ENCODE assay signal across 1 cellular context in the genomic region with DNA sequence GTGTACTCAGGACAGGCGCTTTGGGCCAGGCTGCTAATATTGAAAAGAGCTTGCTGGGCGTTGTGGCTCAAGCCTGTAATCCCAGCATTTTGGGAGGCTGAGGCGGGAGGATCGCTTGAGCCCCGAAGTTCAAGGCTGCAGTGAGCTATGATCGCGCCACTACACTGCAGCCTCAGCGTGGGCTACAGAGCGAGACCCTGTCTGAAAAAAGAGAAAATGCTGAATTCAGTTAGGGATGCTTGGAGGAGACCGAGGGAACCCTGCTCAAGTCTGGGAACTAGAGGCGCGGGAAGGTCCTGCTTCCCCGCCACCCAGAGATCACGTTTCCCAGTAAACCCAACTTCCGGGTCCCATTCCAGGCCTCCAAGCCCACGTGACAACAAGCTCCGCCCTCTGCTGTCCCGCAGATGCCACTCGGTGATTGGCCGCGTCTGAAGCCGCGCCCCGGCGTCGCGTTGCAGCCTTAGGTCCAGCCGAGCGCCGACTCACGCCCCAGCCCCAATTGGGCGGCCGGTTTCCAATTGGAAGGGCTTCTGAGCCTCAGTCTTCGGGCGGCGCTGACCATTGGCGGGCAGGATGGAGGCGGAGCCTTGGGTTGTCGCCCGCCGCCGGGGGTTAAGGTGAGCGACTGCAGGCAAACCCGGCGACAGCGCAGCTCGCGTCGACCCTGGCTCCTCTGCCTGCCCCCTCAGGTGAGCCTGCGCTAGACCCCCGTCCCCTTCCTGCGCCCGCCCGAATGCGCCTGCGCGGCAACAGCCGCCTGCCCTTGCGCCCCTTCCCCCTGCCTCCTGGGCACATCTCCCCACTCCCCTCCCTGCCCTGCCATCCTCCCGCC.
TF ChIP-seq lines count a peak whose summit lies in the region.

A gene with protein sequence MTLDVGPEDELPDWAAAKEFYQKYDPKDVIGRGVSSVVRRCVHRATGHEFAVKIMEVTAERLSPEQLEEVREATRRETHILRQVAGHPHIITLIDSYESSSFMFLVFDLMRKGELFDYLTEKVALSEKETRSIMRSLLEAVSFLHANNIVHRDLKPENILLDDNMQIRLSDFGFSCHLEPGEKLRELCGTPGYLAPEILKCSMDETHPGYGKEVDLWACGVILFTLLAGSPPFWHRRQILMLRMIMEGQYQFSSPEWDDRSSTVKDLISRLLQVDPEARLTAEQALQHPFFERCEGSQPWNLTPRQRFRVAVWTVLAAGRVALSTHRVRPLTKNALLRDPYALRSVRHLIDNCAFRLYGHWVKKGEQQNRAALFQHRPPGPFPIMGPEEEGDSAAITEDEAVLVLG (plus strand): TSS at position 627 of the 835 bp plus-strand sequence. CDS start 396 bp downstream, outside the sequence.

TF ChIP-seq in K562, 482 proteins besides CTCF, POLR2A, EP300 and RAD21 (continued from another document and continues in another):
- TF ChIP-seq, protein P1, sequence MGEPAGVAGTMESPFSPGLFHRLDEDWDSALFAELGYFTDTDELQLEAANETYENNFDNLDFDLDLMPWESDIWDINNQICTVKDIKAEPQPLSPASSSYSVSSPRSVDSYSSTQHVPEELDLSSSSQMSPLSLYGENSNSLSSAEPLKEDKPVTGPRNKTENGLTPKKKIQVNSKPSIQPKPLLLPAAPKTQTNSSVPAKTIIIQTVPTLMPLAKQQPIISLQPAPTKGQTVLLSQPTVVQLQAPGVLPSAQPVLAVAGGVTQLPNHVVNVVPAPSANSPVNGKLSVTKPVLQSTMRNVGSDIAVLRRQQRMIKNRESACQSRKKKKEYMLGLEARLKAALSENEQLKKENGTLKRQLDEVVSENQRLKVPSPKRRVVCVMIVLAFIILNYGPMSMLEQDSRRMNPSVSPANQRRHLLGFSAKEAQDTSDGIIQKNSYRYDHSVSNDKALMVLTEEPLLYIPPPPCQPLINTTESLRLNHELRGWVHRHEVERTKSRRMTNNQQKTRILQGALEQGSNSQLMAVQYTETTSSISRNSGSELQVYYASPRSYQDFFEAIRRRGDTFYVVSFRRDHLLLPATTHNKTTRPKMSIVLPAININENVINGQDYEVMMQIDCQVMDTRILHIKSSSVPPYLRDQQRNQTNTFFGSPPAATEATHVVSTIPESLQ (CRISPR knock-in tag; IDR thresholded peaks at IDR 0.05) = no peak
- TF ChIP-seq ZNF354B (CRISPR knock-in tag; IDR thresholded peaks at IDR 0.05) (no peak), FOXP1 (CRISPR knock-in tag; IDR thresholded peaks at IDR 0.05) (0 out of 2 replicates have a peak, but pooled peaks have one; percentile 64), KAT2B (IDR thresholded peaks at IDR 0.05; ENCODE audit: low read depth, low read length) (no peak), GABPB1 (CRISPR knock-in tag; IDR thresholded peaks at IDR 0.05) (peak; percentile 75), ZBTB8A (IDR thresholded peaks at IDR 0.05; ENCODE audit: partially characterized antibody) (no peak), ZNF780A (CRISPR knock-in tag; IDR thresholded peaks at IDR 0.05) (no peak), PML (IDR thresholded peaks at IDR 0.05; ENCODE audit: low read length) (peak; percentile 49; the same call in 1 of the 2 replicates), TEAD1 (CRISPR knock-in tag; IDR thresholded peaks at IDR 0.05) (peak in 1 of 2 experiments; percentile 74; a peak in 2 of 4 replicates), FOXM1 (IDR thresholded peaks at IDR 0.05; ENCODE audit: low read depth) (no peak), FOXM1 (CRISPR knock-in tag; IDR thresholded peaks at IDR 0.05; ENCODE audit: low read depth) (0 out of 2 replicates have a peak, but pooled peaks have one; percentile 63), MAFK (IDR thresholded peaks at IDR 0.05; ENCODE audit: low read length) (no peak), MTA3 (IDR thresholded peaks at IDR 0.05; ENCODE audit: borderline replicate concordance) (peak; percentile 77; the same call in 1 of the 2 replicates), HDAC8 (tag; IDR thresholded peaks at IDR 0.05) (no peak), SIX5 (IDR thresholded peaks at IDR 0.05; ENCODE audit: borderline replicate concordance in 1 of 2, insufficient read depth in 1 of 2, low read depth in 1 of 2, low read length in 2 of 2) (no peak), SIN3B (IDR thresholded peaks at IDR 0.05; ENCODE audit: low read depth) (peak; percentile 23; the same call in 1 of the 2 replicates), ZNF217 (CRISPR knock-in tag; IDR thresholded peaks at IDR 0.05) (no peak), NFRKB (IDR thresholded peaks at IDR 0.05; ENCODE audit: low read depth) (no peak; the same call in 1 of the 2 replicates), ZFP1 (CRISPR knock-in tag; IDR thresholded peaks at IDR 0.05) (no peak), CCNT2 (IDR thresholded peaks at IDR 0.05; ENCODE audit: borderline replicate concordance, extremely low read depth, insufficient read length, low read depth, low read length) (peak; percentile 82), ILF3 (IDR thresholded peaks at IDR 0.05; ENCODE audit: borderline replicate concordance) (no peak), ESRRA (IDR thresholded peaks at IDR 0.05; ENCODE audit: borderline replicate concordance, low read depth) (peak; percentile 43; the same call in 1 of the 2 replicates), DDX20 (tag; IDR thresholded peaks at IDR 0.05; ENCODE audit: low read depth) (no peak), CAMTA2 (CRISPR knock-in tag; conservative IDR thresholded peaks at IDR 0.05) (no peak), ZNF561 (CRISPR knock-in tag; conservative IDR thresholded peaks at IDR 0.05) (no peak), XRCC3 (IDR thresholded peaks at IDR 0.05) (no peak), POLR2AphosphoS2 (IDR thresholded peaks at IDR 0.05; ENCODE audit: low read length) (peak; percentile 55; the same call in 1 of the 2 replicates), NFXL1 (CRISPR knock-in tag; IDR thresholded peaks at IDR 0.05) (0 out of 2 replicates have a peak, but pooled peaks have one; percentile 41), HNRNPUL1 (IDR thresholded peaks at IDR 0.05; ENCODE audit: low read length) (no peak), HDAC6 (IDR thresholded peaks at IDR 0.05; ENCODE audit: low read depth, low read length) (no peak), NR2F6 (CRISPR knock-in tag; IDR thresholded peaks at IDR 0.05) (0 out of 2 replicates have a peak, but pooled peaks have one; percentile 21)
- TF ChIP-seq, protein P2, sequence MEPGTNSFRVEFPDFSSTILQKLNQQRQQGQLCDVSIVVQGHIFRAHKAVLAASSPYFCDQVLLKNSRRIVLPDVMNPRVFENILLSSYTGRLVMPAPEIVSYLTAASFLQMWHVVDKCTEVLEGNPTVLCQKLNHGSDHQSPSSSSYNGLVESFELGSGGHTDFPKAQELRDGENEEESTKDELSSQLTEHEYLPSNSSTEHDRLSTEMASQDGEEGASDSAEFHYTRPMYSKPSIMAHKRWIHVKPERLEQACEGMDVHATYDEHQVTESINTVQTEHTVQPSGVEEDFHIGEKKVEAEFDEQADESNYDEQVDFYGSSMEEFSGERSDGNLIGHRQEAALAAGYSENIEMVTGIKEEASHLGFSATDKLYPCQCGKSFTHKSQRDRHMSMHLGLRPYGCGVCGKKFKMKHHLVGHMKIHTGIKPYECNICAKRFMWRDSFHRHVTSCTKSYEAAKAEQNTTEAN (CRISPR knock-in tag; IDR thresholded peaks at IDR 0.05) = no peak
- TF ChIP-seq, protein P3, sequence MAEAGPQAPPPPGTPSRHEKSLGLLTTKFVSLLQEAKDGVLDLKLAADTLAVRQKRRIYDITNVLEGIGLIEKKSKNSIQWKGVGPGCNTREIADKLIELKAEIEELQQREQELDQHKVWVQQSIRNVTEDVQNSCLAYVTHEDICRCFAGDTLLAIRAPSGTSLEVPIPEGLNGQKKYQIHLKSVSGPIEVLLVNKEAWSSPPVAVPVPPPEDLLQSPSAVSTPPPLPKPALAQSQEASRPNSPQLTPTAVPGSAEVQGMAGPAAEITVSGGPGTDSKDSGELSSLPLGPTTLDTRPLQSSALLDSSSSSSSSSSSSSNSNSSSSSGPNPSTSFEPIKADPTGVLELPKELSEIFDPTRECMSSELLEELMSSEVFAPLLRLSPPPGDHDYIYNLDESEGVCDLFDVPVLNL (CRISPR knock-in tag; IDR thresholded peaks at IDR 0.05; ENCODE audit: low read depth) = no peak
- TF ChIP-seq, protein P4, sequence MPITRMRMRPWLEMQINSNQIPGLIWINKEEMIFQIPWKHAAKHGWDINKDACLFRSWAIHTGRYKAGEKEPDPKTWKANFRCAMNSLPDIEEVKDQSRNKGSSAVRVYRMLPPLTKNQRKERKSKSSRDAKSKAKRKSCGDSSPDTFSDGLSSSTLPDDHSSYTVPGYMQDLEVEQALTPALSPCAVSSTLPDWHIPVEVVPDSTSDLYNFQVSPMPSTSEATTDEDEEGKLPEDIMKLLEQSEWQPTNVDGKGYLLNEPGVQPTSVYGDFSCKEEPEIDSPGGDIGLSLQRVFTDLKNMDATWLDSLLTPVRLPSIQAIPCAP (CRISPR knock-in tag; IDR thresholded peaks at IDR 0.05; ENCODE audit: borderline replicate concordance) = no peak
- TF ChIP-seq, protein P5, sequence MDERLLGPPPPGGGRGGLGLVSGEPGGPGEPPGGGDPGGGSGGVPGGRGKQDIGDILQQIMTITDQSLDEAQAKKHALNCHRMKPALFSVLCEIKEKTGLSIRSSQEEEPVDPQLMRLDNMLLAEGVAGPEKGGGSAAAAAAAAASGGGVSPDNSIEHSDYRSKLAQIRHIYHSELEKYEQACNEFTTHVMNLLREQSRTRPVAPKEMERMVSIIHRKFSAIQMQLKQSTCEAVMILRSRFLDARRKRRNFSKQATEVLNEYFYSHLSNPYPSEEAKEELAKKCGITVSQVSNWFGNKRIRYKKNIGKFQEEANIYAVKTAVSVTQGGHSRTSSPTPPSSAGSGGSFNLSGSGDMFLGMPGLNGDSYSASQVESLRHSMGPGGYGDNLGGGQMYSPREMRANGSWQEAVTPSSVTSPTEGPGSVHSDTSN (CRISPR knock-in tag; IDR thresholded peaks at IDR 0.05; ENCODE audit: low read depth) = no peak
- TF ChIP-seq, protein P5 (tag; conservative IDR thresholded peaks at IDR 0.05; ENCODE audit: low read depth) = no peak
- TF ChIP-seq, protein P6, sequence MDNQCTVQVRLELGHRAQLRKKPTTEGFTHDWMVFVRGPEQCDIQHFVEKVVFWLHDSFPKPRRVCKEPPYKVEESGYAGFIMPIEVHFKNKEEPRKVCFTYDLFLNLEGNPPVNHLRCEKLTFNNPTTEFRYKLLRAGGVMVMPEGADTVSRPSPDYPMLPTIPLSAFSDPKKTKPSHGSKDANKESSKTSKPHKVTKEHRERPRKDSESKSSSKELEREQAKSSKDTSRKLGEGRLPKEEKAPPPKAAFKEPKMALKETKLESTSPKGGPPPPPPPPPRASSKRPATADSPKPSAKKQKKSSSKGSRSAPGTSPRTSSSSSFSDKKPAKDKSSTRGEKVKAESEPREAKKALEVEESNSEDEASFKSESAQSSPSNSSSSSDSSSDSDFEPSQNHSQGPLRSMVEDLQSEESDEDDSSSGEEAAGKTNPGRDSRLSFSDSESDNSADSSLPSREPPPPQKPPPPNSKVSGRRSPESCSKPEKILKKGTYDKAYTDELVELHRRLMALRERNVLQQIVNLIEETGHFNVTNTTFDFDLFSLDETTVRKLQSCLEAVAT (IDR thresholded peaks at IDR 0.05) = peak in 1 of 2 experiments; percentile 39; a peak in 1 of 4 replicates
- TF ChIP-seq, protein P7, sequence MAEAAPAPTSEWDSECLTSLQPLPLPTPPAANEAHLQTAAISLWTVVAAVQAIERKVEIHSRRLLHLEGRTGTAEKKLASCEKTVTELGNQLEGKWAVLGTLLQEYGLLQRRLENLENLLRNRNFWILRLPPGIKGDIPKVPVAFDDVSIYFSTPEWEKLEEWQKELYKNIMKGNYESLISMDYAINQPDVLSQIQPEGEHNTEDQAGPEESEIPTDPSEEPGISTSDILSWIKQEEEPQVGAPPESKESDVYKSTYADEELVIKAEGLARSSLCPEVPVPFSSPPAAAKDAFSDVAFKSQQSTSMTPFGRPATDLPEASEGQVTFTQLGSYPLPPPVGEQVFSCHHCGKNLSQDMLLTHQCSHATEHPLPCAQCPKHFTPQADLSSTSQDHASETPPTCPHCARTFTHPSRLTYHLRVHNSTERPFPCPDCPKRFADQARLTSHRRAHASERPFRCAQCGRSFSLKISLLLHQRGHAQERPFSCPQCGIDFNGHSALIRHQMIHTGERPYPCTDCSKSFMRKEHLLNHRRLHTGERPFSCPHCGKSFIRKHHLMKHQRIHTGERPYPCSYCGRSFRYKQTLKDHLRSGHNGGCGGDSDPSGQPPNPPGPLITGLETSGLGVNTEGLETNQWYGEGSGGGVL (CRISPR knock-in tag; IDR thresholded peaks at IDR 0.05) = no peak
- TF ChIP-seq, protein P8, sequence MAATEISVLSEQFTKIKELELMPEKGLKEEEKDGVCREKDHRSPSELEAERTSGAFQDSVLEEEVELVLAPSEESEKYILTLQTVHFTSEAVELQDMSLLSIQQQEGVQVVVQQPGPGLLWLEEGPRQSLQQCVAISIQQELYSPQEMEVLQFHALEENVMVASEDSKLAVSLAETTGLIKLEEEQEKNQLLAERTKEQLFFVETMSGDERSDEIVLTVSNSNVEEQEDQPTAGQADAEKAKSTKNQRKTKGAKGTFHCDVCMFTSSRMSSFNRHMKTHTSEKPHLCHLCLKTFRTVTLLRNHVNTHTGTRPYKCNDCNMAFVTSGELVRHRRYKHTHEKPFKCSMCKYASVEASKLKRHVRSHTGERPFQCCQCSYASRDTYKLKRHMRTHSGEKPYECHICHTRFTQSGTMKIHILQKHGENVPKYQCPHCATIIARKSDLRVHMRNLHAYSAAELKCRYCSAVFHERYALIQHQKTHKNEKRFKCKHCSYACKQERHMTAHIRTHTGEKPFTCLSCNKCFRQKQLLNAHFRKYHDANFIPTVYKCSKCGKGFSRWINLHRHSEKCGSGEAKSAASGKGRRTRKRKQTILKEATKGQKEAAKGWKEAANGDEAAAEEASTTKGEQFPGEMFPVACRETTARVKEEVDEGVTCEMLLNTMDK (IDR thresholded peaks at IDR 0.05; ENCODE audit: borderline replicate concordance, insufficient read depth, low read depth, low read length, poor library complexity, severe bottlenecking) = no peak
- TF ChIP-seq, protein P9, sequence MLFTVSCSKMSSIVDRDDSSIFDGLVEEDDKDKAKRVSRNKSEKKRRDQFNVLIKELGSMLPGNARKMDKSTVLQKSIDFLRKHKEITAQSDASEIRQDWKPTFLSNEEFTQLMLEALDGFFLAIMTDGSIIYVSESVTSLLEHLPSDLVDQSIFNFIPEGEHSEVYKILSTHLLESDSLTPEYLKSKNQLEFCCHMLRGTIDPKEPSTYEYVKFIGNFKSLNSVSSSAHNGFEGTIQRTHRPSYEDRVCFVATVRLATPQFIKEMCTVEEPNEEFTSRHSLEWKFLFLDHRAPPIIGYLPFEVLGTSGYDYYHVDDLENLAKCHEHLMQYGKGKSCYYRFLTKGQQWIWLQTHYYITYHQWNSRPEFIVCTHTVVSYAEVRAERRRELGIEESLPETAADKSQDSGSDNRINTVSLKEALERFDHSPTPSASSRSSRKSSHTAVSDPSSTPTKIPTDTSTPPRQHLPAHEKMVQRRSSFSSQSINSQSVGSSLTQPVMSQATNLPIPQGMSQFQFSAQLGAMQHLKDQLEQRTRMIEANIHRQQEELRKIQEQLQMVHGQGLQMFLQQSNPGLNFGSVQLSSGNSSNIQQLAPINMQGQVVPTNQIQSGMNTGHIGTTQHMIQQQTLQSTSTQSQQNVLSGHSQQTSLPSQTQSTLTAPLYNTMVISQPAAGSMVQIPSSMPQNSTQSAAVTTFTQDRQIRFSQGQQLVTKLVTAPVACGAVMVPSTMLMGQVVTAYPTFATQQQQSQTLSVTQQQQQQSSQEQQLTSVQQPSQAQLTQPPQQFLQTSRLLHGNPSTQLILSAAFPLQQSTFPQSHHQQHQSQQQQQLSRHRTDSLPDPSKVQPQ (CRISPR knock-in tag; IDR thresholded peaks at IDR 0.05; ENCODE audit: borderline replicate concordance) = peak; percentile 85; the same call in 1 of the 2 replicates
